In genomic region chr4:55887594-55887993, GRCh38 we compare ENCODE assay signal across 1 cellular context.
TF ChIP-seq lines count a peak whose summit lies in the region.

No MANE protein-coding gene starts in this region.

TF ChIP-seq in A549, 52 proteins besides CTCF, POLR2A, EP300 and RAD21:
- TF ChIP-seq ZC3H11A (IDR thresholded peaks at IDR 0.05) (no peak), ZSCAN20 (CRISPR knock-in tag; IDR thresholded peaks at IDR 0.05) (no peak), MAZ (IDR thresholded peaks at IDR 0.05; ENCODE audit: borderline replicate concordance, low read depth, low read length) (no peak), ESRRA (IDR thresholded peaks at IDR 0.05; ENCODE audit: borderline replicate concordance, low read length) (no peak), CBX8 (IDR thresholded peaks at IDR 0.05) (no peak), FOXS1 (CRISPR knock-in tag; IDR thresholded peaks at IDR 0.05) (no peak), HDAC2 (IDR thresholded peaks at IDR 0.05) (no peak), NR3C1 (IDR thresholded peaks at IDR 0.05) (no peak), ELK1 (IDR thresholded peaks at IDR 0.05; ENCODE audit: low read depth, low read length) (no peak), CHD2 (IDR thresholded peaks at IDR 0.05; ENCODE audit: low read length, partially characterized antibody) (no peak), GATA3 (IDR thresholded peaks at IDR 0.05; ENCODE audit: borderline replicate concordance) (no peak), ATOH8 (CRISPR knock-in tag; IDR thresholded peaks at IDR 0.05; ENCODE audit: low read depth) (no peak), TP53 (CRISPR knock-in tag; IDR thresholded peaks at IDR 0.05) (no peak)
